In the genomic region with DNA sequence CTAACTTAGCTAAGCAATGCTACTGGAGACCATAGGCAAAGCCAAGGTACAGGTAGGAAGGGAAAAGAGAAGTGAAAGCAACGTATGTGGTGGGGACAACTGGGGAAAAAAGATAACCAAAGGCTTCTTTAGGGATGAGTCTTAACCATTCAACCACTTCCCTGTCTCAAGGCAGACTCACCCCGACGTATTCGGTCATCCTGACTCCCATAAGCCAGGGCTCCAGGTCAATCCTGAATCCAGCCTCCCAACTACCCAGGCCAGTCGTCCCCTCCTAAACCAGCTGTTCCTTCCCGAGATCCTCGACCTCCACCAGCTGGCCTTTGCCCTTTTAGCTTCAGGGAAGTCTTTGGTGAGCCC, we compare ENCODE assay signal across 1 cellular context.
TF ChIP-seq lines count a peak whose summit lies in the region.

No MANE protein-coding gene starts in this region.

TF ChIP-seq in WTC11, 78 proteins besides CTCF, POLR2A, EP300 and RAD21 (continued from another document):
- TF ChIP-seq, protein P1, sequence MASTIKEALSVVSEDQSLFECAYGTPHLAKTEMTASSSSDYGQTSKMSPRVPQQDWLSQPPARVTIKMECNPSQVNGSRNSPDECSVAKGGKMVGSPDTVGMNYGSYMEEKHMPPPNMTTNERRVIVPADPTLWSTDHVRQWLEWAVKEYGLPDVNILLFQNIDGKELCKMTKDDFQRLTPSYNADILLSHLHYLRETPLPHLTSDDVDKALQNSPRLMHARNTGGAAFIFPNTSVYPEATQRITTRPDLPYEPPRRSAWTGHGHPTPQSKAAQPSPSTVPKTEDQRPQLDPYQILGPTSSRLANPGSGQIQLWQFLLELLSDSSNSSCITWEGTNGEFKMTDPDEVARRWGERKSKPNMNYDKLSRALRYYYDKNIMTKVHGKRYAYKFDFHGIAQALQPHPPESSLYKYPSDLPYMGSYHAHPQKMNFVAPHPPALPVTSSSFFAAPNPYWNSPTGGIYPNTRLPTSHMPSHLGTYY (CRISPR knock-in tag; IDR thresholded peaks at IDR 0.05) = no peak
- TF ChIP-seq NR1H2 (CRISPR knock-in tag; IDR thresholded peaks at IDR 0.05) (no peak), TEAD1 (CRISPR knock-in tag; IDR thresholded peaks at IDR 0.05) (no peak), SP1 (CRISPR knock-in tag; conservative IDR thresholded peaks at IDR 0.05) (no peak), FOXP4 (CRISPR knock-in tag; IDR thresholded peaks at IDR 0.05) (no peak), GRHL2 (CRISPR knock-in tag; IDR thresholded peaks at IDR 0.05; ENCODE audit: insufficient replicate concordance, severe bottlenecking) (no peak), PRRX2 (CRISPR knock-in tag; IDR thresholded peaks at IDR 0.05) (no peak), JAZF1 (CRISPR knock-in tag; IDR thresholded peaks at IDR 0.05) (no peak), FOXK1 (CRISPR knock-in tag; IDR thresholded peaks at IDR 0.05) (no peak)
- TF ChIP-seq, protein P2, sequence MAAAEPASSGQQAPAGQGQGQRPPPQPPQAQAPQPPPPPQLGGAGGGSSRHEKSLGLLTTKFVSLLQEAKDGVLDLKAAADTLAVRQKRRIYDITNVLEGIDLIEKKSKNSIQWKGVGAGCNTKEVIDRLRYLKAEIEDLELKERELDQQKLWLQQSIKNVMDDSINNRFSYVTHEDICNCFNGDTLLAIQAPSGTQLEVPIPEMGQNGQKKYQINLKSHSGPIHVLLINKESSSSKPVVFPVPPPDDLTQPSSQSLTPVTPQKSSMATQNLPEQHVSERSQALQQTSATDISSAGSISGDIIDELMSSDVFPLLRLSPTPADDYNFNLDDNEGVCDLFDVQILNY (CRISPR knock-in tag; IDR thresholded peaks at IDR 0.05) = no peak
- TF ChIP-seq, protein P3, sequence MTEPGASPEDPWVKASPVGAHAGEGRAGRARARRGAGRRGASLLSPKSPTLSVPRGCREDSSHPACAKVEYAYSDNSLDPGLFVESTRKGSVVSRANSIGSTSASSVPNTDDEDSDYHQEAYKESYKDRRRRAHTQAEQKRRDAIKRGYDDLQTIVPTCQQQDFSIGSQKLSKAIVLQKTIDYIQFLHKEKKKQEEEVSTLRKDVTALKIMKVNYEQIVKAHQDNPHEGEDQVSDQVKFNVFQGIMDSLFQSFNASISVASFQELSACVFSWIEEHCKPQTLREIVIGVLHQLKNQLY (CRISPR knock-in tag; IDR thresholded peaks at IDR 0.05) = no peak
